Comparison of ENCODE assay signal across 8 cellular contexts in genomic region chr10:28532223-28532508, GRCh38. TPM values are rescaled to one million over a fixed set of nuclear protein-coding genes. Genes with fewer than 3 reads are reported as not detected.
DNase-seq lines count a peak whose midpoint lies in the region; ATAC-seq and TF ChIP-seq lines count a peak whose summit lies in the region.

No MANE protein-coding gene starts in this region.

- peak overlapping the region; percentile 95 for H3K4me3 Mint-ChIP-seq in activated T-cell treated with anti-CD3 and anti-CD28 coated beads, Interleukin-2, amount 50 U/mL, for 4 hours

- no peak for TF ChIP-seq POLR2A in NB4 (IDR thresholded peaks at IDR 0.05; ENCODE audit: extremely low read depth, insufficient read length)

- peaks cover 14 to 20% (median 18%) of the 10 kb centered on the region in 3 donors for H3K4me1 ChIP-seq in skeletal muscle tissue (ENCODE audit: control insufficient read depth in 3 of 3, insufficient read depth in 3 of 3, low read length in 3 of 3)

- no peaks in the 10 kb centered on the region for H3K27me3 ChIP-seq in skeletal muscle tissue (ENCODE audit: control insufficient read depth in 3 of 3, insufficient read depth in 3 of 3, low read length in 3 of 3)

- peaks cover 6 to 19% (median 14%) of the 10 kb centered on the region in 3 donors for H3K36me3 ChIP-seq in skeletal muscle tissue (ENCODE audit: control insufficient read depth in 3 of 3, insufficient read depth in 3 of 3, low read length in 3 of 3)

- peak overlapping the region; percentile 76 for H3K4me3 ChIP-seq in NB4 (ENCODE audit: low read depth, low read length)
- peak overlapping the region; percentile 84 for H3K4me3 ChIP-seq in iPS-11a (ENCODE audit: low read depth, low read length)
- peak overlapping the region; percentile 88 to 96 (median 95) for H3K4me3 ChIP-seq in skeletal muscle tissue (ENCODE audit: low read length in 3 of 3)

- H3K36me3 Mint-ChIP-seq in activated T-cell treated with anti-CD3 and anti-CD28 coated beads, Interleukin-2, amount 50 U/mL, for 4 hours (ENCODE audit: insufficient read depth), result peaks cover 38% of the 10 kb centered on the region

- in situ Hi-C loops in GM13976 (cut with MboI; ENCODE audit: low sequenced_read_pairs, unreplicated experiment), result no loop called here

- H3K27ac ChIP-seq in skeletal muscle tissue (ENCODE audit: low read depth, low read length), result peak overlapping the region; percentile 98

- no peaks in the 10 kb centered on the region for H3K9me3 Mint-ChIP-seq in activated T-cell treated with anti-CD3 and anti-CD28 coated beads, Interleukin-2, amount 50 U/mL, for 4 hours

- TF ChIP-seq CTCF in NB4 (IDR thresholded peaks at IDR 0.05; ENCODE audit: low read depth, low read length) (no peak), GM13976 (IDR thresholded peaks at IDR 0.05; ENCODE audit: borderline replicate concordance, control extremely low read depth, extremely low read depth, insufficient read depth, missing control alignments) (no peak)

- no peaks in the 10 kb centered on the region for H3K9me3 ChIP-seq in skeletal muscle tissue (ENCODE audit: control insufficient read depth in 3 of 3, low read length in 3 of 3)

- H3K27me3 Mint-ChIP-seq in activated T-cell treated with anti-CD3 and anti-CD28 coated beads, Interleukin-2, amount 50 U/mL, for 4 hours (ENCODE audit: low read depth), result no peaks in the 10 kb centered on the region

- peak; percentile 42 to 44 for ATAC-seq in activated T-cell treated with anti-CD3 and anti-CD28 coated beads, Interleukin-2, amount 50 U/mL, for 4 hours
- ATAC-seq in HG02571 (IDR thresholded peaks at IDR 0.05; ENCODE audit: unreplicated experiment), result peak; percentile 36

- H3K4me1 Mint-ChIP-seq in activated T-cell treated with anti-CD3 and anti-CD28 coated beads, Interleukin-2, amount 50 U/mL, for 4 hours (ENCODE audit: low read depth), result peaks cover 52% of the 10 kb centered on the region

- no peak for DNase-seq in activated T-cell treated with anti-CD3 and anti-CD28 coated beads, Interleukin-2, amount 50 U/mL, for 4 hours
- no peak for DNase-seq in activated T-cell treated with anti-CD3 and anti-CD28 coated beads for 4 hours
- no peak for DNase-seq in NB4 (ENCODE audit: low read depth)
- peak; percentile 51 for DNase-seq in amniotic epithelial cell (ENCODE audit: low read depth)
- no peak for DNase-seq in GM13976 (ENCODE audit: low spot score)

- peak overlapping the region; percentile 95 to 97 (median 97) for H3K9ac ChIP-seq in skeletal muscle tissue (ENCODE audit: low read depth in 1 of 3, low read length in 3 of 3)

RNA-seq across cellular contexts. Expression of gene WAC, which starts 0.8 kb away (rescaled TPM):
- total RNA-seq in activated T-cell treated with anti-CD3 and anti-CD28 coated beads, Interleukin-2, amount 50 U/mL, for 4 hours, result 100 to 1,000 TPM; 105 to 122 (median 116) TPM
- 78.3 TPM for total RNA-seq in skeletal muscle tissue
